1 cellular context compared by ENCODE assay signal in genomic region chr2:166762746-166763145, GRCh38.
TF ChIP-seq lines count a peak whose summit lies in the region.

No MANE protein-coding gene starts in this region.

TF ChIP-seq in GM23338, 12 proteins besides CTCF, POLR2A, EP300 and RAD21 (continued from another document):
- TF ChIP-seq ZNF462 (CRISPR knock-in tag; IDR thresholded peaks at IDR 0.05): no peak
- no peak for TF ChIP-seq STAT1 (IDR thresholded peaks at IDR 0.05; ENCODE audit: unreplicated experiment)
- TF ChIP-seq CREB1 (CRISPR knock-in tag; IDR thresholded peaks at IDR 0.05; ENCODE audit: low read depth): no peak
- no peak for TF ChIP-seq POLR2AphosphoS5 (IDR thresholded peaks at IDR 0.05; ENCODE audit: low read depth)
- no peak for TF ChIP-seq EZH2 (IDR thresholded peaks at IDR 0.05; ENCODE audit: low read depth, unreplicated experiment)
- TF ChIP-seq EZH2phosphoT487 (IDR thresholded peaks at IDR 0.05; ENCODE audit: unreplicated experiment): no peak
